Comparison of ENCODE assay signal across 8 cellular contexts in the genomic region with DNA sequence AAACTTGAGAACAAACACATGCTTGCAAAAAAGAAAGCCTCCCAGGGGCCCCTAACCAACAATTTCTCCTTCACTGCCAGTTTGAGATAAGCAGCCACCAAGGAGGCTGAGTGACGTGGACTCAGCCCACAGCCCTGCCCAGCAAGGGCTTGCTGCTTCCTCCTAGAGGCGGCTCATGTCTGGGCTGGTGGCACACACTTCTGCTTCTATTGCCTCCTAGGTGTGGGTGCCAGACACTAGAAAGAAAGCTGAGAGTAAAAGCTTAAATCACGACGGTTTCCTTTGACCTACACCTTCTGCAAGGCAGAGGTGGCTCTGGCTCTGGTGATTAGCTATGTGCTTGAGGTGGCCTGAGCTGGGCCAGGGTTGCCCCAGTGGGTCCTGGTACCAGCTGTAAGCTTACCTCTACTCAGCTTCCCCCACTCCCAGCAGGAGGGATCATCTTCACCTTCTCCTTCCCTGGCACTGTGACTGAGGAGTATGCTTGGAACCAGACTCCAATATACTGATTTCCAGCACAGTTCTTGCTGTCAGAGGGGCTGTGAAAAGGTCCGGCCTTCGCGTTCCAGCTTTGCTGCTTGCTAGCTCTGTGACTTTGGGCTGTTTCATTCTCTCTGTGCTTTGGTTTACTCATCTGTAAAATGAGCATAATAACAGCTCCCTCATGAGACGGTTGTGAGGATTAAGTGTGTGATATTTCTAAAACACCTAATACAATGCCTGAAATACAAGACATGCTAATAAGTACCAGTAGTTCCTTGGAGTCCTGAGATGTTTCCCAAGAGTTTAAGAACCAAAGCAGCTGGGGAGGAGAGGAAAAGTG.
A peak's percentile ranks its signal among the peaks of the same experiment; 100 is the strongest.
DNase-seq lines count a peak whose midpoint lies in the region; FAIRE-seq and TF ChIP-seq lines count a peak whose summit lies in the region.

No MANE protein-coding gene starts in this region.

- H3K4me3 ChIP-seq in dorsolateral prefrontal cortex, result no peak overlapping the region

- intact Hi-C loops in dorsolateral prefrontal cortex (cut with DNase I), result no loop called here

- peak; percentile 31 for FAIRE-seq in HTR-8/SVneo (lab: Jason Lieb, UNC)
- no peak for FAIRE-seq in GM12892 (lab: Jason Lieb, UNC)

- no peak overlapping the region for H3K27ac ChIP-seq in dorsolateral prefrontal cortex

- TF ChIP-seq CTCF in dorsolateral prefrontal cortex (IDR thresholded peaks at IDR 0.05 in 54 of 56, conservative IDR thresholded peaks at IDR 0.05 in 2 of 56; ENCODE audit: low read depth in 1 of 56, partially characterized antibody in 56 of 56), result no peak

- peaks cover 0 to 12% (median 0%) of the 10 kb centered on the region in 45 donors for H3K27me3 ChIP-seq in dorsolateral prefrontal cortex

- no peak for TF ChIP-seq POLR2A in GM12892 (IDR thresholded peaks at IDR 0.05; ENCODE audit: low read depth, low read length)

- DNase-seq in HTR-8/SVneo (ENCODE audit: insufficient read length, low spot score) (no peak), NCI-H1048 (lab: John Stamatoyannopoulos, UW) (no peak), dorsolateral prefrontal cortex (no peak), COLO829 (ENCODE audit: low spot score) (no peak), GM12892 (ENCODE audit: insufficient read length) (no peak)
- peak; percentile 61 to 67 for DNase-seq in activated CD4-positive, alpha-beta T cell treated with anti-CD3 and anti-CD28 coated beads, Interleukin-2, amount 50 U/mL, for 4 hours
- peak; percentile 67 for DNase-seq in effector CD4-positive, alpha-beta T cell
- peak; percentile 23 to 44 (median 31) for DNase-seq in stimulated activated CD4-positive, alpha-beta T cell treated with anti-CD3 and anti-CD28 coated beads, TNF-alpha, amount 100 ng/mL, for 24 hours (ENCODE audit: low read depth in 3 of 3)

Comparison
In these comparisons a context has a peak if more than half of its experiments do, and no peak if none do; other contexts are left out.
1. DNase-seq: peak in activated CD4-positive, alpha-beta T cell treated with anti-CD3 and anti-CD28 coated beads, Interleukin-2, amount 50 U/mL, for 4 hours (2 of 2), effector CD4-positive, alpha-beta T cell (single experiment) and stimulated activated CD4-positive, alpha-beta T cell treated with anti-CD3 and anti-CD28 coated beads, TNF-alpha, amount 100 ng/mL, for 24 hours (3 of 3); none in HTR-8/SVneo (single experiment), NCI-H1048 (single experiment), dorsolateral prefrontal cortex (0 of 10), COLO829 (single experiment) and GM12892 (single experiment).